8 cellular contexts compared by ENCODE assay signal in genomic region chr12:9039397-9039977, GRCh38. TPM values are rescaled to one million over a fixed set of nuclear protein-coding genes. Genes with fewer than 3 reads are reported as not detected.
DNase-seq lines count a peak whose midpoint lies in the region; ATAC-seq, FAIRE-seq and TF ChIP-seq lines count a peak whose summit lies in the region.

No MANE protein-coding gene starts in this region.

- CTCF ChIA-PET in activated CD8-positive, alpha-beta T cell treated with anti-CD3 and anti-CD28 coated beads, Interleukin-2, amount 10 ng/mL, durations not matched to agents 7 days and 5 days (lab: Charles Lee): interaction anchor here (0.7 to 10.0 kb wide), 19 partner anchors 10 to 495 kb away, joined by 3 to 238 read pairs (median 6); partner anchors contain the start of genes M6PR and PHC1

- H3K9me3 ChIP-seq in BE2C (no peaks in the 10 kb centered on the region), heart right ventricle (no peaks in the 10 kb centered on the region)

- H3K4me1 Mint-ChIP-seq in activated CD8-positive, alpha-beta T cell treated with anti-CD3 and anti-CD28 coated beads, Interleukin-2, amount 10 ng/mL, durations not matched to agents 7 days and 5 days (ENCODE audit: low read depth): peaks cover 23% of the 10 kb centered on the region

- TF ChIP-seq CTCF in BE2C (IDR thresholded peaks at IDR 0.05; ENCODE audit: low read depth, low read length) (peak; percentile 77), heart right ventricle (IDR thresholded peaks at IDR 0.05) (peak; percentile 51 to 83 (median 77))

- POLR2A ChIA-PET in activated CD8-positive, alpha-beta T cell treated with anti-CD3 and anti-CD28 coated beads, Interleukin-2, amount 10 ng/mL, durations not matched to agents 7 days and 5 days (lab: Charles Lee): interaction anchor here (1.3 kb wide), 1 partner anchor 90 kb away, joined by 7 read pairs; the partner anchor contains the start of gene M6PR

- H3K9me3 Mint-ChIP-seq in activated CD8-positive, alpha-beta T cell treated with anti-CD3 and anti-CD28 coated beads, Interleukin-2, amount 10 ng/mL, durations not matched to agents 7 days and 5 days (ENCODE audit: insufficient read depth): no peaks in the 10 kb centered on the region

- no peak overlapping the region for H3K4me3 ChIP-seq in BE2C (ENCODE audit: low read depth, low read length)
- H3K4me3 ChIP-seq in heart right ventricle: no peak overlapping the region

- peak; percentile 12 for DNase-seq in BE2C
- no peak for DNase-seq in GM12892 (ENCODE audit: insufficient read length)
- peak; percentile 50 for DNase-seq in NCI-H1694 treated with DMSO at 0.1 percent for 48 hours (lab: John Stamatoyannopoulos, UW)
- peak; percentile 43 for DNase-seq in activated CD8-positive, alpha-beta T cell treated with anti-CD3 and anti-CD28 coated beads, Interleukin-2, amount 10 ng/mL, durations not matched to agents 7 days and 5 days
- DNase-seq in heart right ventricle: no peak
- peak; percentile 25 for DNase-seq in retina
- DNase-seq in UCSD-AML1 (lab: John Stamatoyannopoulos, UW; ENCODE audit: unreplicated experiment): no peak
- DNase-seq in NCI-H1436 (lab: John Stamatoyannopoulos, UW): no peak

- TF ChIP-seq POLR2A in GM12892 (IDR thresholded peaks at IDR 0.05; ENCODE audit: low read depth, low read length): no peak

- H3K27ac ChIP-seq in heart right ventricle: no peak overlapping the region

- no peaks in the 10 kb centered on the region for H3K4me1 ChIP-seq in BE2C
- H3K4me1 ChIP-seq in heart right ventricle: peaks cover 0 to 16% (median 0%) of the 10 kb centered on the region in 9 donors

- H3K27ac Mint-ChIP-seq in activated CD8-positive, alpha-beta T cell treated with anti-CD3 and anti-CD28 coated beads, Interleukin-2, amount 10 ng/mL, durations not matched to agents 7 days and 5 days: no peak overlapping the region

- WGBS in heart right ventricle, 2 donors: 11% methylated on average over 3 of the region's 3 CpGs

- no peak overlapping the region for H3K4me3 Mint-ChIP-seq in activated CD8-positive, alpha-beta T cell treated with anti-CD3 and anti-CD28 coated beads, Interleukin-2, amount 10 ng/mL, durations not matched to agents 7 days and 5 days

- ATAC-seq in activated CD8-positive, alpha-beta T cell treated with anti-CD3 and anti-CD28 coated beads, Interleukin-2, amount 10 ng/mL, durations not matched to agents 7 days and 5 days: no peak
- ATAC-seq in heart right ventricle: peak in 7 of 8 donors; percentile 61 to 82 (median 75)

- H3K27me3 ChIP-seq in BE2C: no peaks in the 10 kb centered on the region
- H3K27me3 ChIP-seq in heart right ventricle: no peaks in the 10 kb centered on the region

- H3K36me3 ChIP-seq in BE2C (no peaks in the 10 kb centered on the region), heart right ventricle (no peaks in the 10 kb centered on the region)

- intact Hi-C loops in heart right ventricle (cut with DNase I): loop anchor here in 9 of 10 donors (1.0 to 10.0 kb wide), 6 partner anchors 47 to 365 kb away; no protein-coding TSS in a partner anchor

- peak; percentile 82 for FAIRE-seq in GM12892 (lab: Jason Lieb, UNC)

- peaks cover 3% of the 10 kb centered on the region for H3K27me3 Mint-ChIP-seq in activated CD8-positive, alpha-beta T cell treated with anti-CD3 and anti-CD28 coated beads, Interleukin-2, amount 10 ng/mL, durations not matched to agents 7 days and 5 days (ENCODE audit: low read depth)

- no peaks in the 10 kb centered on the region for H3K36me3 Mint-ChIP-seq in activated CD8-positive, alpha-beta T cell treated with anti-CD3 and anti-CD28 coated beads, Interleukin-2, amount 10 ng/mL, durations not matched to agents 7 days and 5 days (ENCODE audit: low read depth)

RNA-seq across cellular contexts. Expression of gene KLRG1, which starts 50.1 kb away (rescaled TPM):
- polyA plus RNA-seq in BE2C (2012; ENCODE audit: insufficient read depth, insufficient read length, low read depth): 1.6 TPM
- 2.1 TPM for polyA plus RNA-seq in GM12892 (2012; ENCODE audit: missing spikeins)
- 1 to 10 TPM; 4.3 to 4.6 TPM for total RNA-seq in activated CD8-positive, alpha-beta T cell treated with anti-CD3 and anti-CD28 coated beads, Interleukin-2, amount 10 ng/mL, durations not matched to agents 7 days and 5 days
- 1 to 10 TPM; 1.7 to 9.2 (median 4.2) TPM for total RNA-seq in heart right ventricle
- polyA plus RNA-seq in heart right ventricle: 1 to 10 TPM; 1.8 to 3.3 TPM

Comparison
In these comparisons a context has a peak if more than half of its experiments do, and no peak if none do; other contexts are left out.
1. DNase-seq: peak in BE2C (single experiment), NCI-H1694 treated with DMSO at 0.1 percent for 48 hours (single experiment), activated CD8-positive, alpha-beta T cell treated with anti-CD3 and anti-CD28 coated beads, Interleukin-2, amount 10 ng/mL, durations not matched to agents 7 days and 5 days (single experiment) and retina (single experiment); none in GM12892 (single experiment), heart right ventricle (0 of 2), UCSD-AML1 (single experiment) and NCI-H1436 (single experiment).